18 cellular contexts compared by ENCODE assay signal in the genomic region with DNA sequence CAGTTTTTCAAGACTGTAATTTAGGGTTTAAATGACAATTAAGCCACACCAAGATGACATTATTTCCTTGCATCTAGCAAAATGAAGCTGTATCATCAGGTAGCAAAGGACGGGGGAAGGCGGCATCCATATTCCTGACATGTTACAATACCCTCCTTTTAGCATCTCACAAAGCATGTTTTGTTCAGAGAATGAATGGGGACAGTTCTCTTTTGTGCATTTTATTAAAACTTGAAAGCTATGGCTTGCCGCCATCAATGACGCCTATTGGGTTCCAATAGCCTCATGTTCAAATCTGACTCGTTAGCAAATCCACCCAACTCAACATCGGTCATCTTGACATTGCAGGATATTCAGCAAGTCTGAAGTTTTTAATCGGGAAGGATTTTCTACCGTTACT. TPM values are rescaled to one million over a fixed set of nuclear protein-coding genes. Genes with fewer than 3 reads are reported as not detected.
DNase-seq lines count a peak whose midpoint lies in the region; ATAC-seq, FAIRE-seq and TF ChIP-seq lines count a peak whose summit lies in the region.
"Had no signal": no experiment of that assay in that cellular context is flagged by ENCODE, and none has a peak within 500 bp of the region (broad histone marks: within the 10 kb centered on the region; RNA-seq: fewer than 3 reads in every experiment).

No MANE protein-coding gene starts in this region.

- no peaks in the 10 kb centered on the region for H3K9me3 Mint-ChIP-seq in activated naive CD4-positive, alpha-beta T cell treated with anti-CD3 and anti-CD28 coated beads, Interleukin-2, amount 50 U/mL, for 24 hours
- no peaks in the 10 kb centered on the region for H3K9me3 Mint-ChIP-seq in activated naive CD4-positive, alpha-beta T cell treated with anti-CD3 and anti-CD28 coated beads, Interleukin-2, amount 50 U/mL, for 72 hours
- H3K9me3 Mint-ChIP-seq in neural crest cell, result peaks cover 4% of the 10 kb centered on the region
- peaks cover 6% of the 10 kb centered on the region for H3K9me3 Mint-ChIP-seq in glutamatergic neuron (ENCODE audit: unreplicated experiment)

- no peak for ATAC-seq in activated naive CD4-positive, alpha-beta T cell treated with anti-CD3 and anti-CD28 coated beads, Interleukin-2, amount 50 U/mL, for 72 hours
- ATAC-seq: GM12878 had no signal

- peak; percentile 34 for FAIRE-seq in frontal cortex (lab: Jason Lieb, UNC)
- FAIRE-seq: GM12878 had no signal

- TF ChIP-seq POLR2A in uterus (IDR thresholded peaks at IDR 0.05), result no peak

- H3K4me3 ChIP-seq in uterus, result no peak overlapping the region
- H3K4me3 ChIP-seq: adrenal gland, GM12878, MG63 had no signal

- peaks cover 0 to 7% of the 10 kb centered on the region in 2 donors for H3K4me1 ChIP-seq in uterus
- H3K4me1 ChIP-seq: BE2C had no signal

- no peak for TF ChIP-seq CTCF in neural crest cell (conservative IDR thresholded peaks at IDR 0.05)
- TF ChIP-seq CTCF in uterus (IDR thresholded peaks at IDR 0.05), result no peak
- TF ChIP-seq CTCF in glutamatergic neuron (IDR thresholded peaks at IDR 0.05; ENCODE audit: partially characterized antibody, unreplicated experiment), result no peak

- DNase-seq in activated naive CD4-positive, alpha-beta T cell treated with anti-CD3 and anti-CD28 coated beads, Interleukin-2, amount 50 U/mL, for 72 hours (ENCODE audit: low spot score in 2 of 2), result no peak
- DNase-seq in frontal cortex (ENCODE audit: low spot score in 2 of 2) (peak in 1 of 2 donors; percentile 42), neural crest cell (ENCODE audit: low read depth, low spot score) (no peak), uterus (no peak), glutamatergic neuron (no peak), NCI-H1105 treated with DMSO at 0.1 percent for 48 hours (lab: John Stamatoyannopoulos, UW) (no peak)
- no peak for DNase-seq in stimulated activated CD4-positive, alpha-beta T cell treated with anti-CD3 and anti-CD28 coated beads, Interleukin-15, amount 100 ng/mL, for 24 hours
- DNase-seq: activated CD4-positive, CD25-positive, alpha-beta regulatory T cell treated with anti-CD3 and anti-CD28 coated beads, Interleukin-2, amount 50 U/mL, for 72 hours; adrenal gland; BE2C; GF-D8; MG63; NCI-H1694; RPMI8226; stimulated activated CD4-positive, alpha-beta T cell treated with anti-CD3 and anti-CD28 coated beads, Interleukin-4, amount 100 ng/mL, for 1 hour had no signal

- intact Hi-C loops in uterus (cut with DNase I; ENCODE audit: low total_unique reads), result no loop called here

- H3K9me3 ChIP-seq in uterus, result no peaks in the 10 kb centered on the region
- H3K9me3 ChIP-seq: adrenal gland, BE2C, MG63 had no signal

- peak overlapping the region; percentile 76 to 85 for H3K27ac ChIP-seq in uterus
- H3K27ac ChIP-seq: 22Rv1, adrenal gland had no signal

- no peaks in the 10 kb centered on the region for H3K36me3 ChIP-seq in uterus
- H3K36me3 ChIP-seq: BE2C had no signal

- peaks cover 28% of the 10 kb centered on the region for H3K36me3 Mint-ChIP-seq in activated naive CD4-positive, alpha-beta T cell treated with anti-CD3 and anti-CD28 coated beads, Interleukin-2, amount 50 U/mL, for 24 hours
- peaks cover 21 to 50% of the 10 kb centered on the region in 2 donors for H3K36me3 Mint-ChIP-seq in activated naive CD4-positive, alpha-beta T cell treated with anti-CD3 and anti-CD28 coated beads, Interleukin-2, amount 50 U/mL, for 72 hours
- H3K36me3 Mint-ChIP-seq in neural crest cell (ENCODE audit: low read depth) (peaks cover 27% of the 10 kb centered on the region), glutamatergic neuron (ENCODE audit: unreplicated experiment) (peaks cover 33% of the 10 kb centered on the region)

- H3K4me1 Mint-ChIP-seq in activated naive CD4-positive, alpha-beta T cell treated with anti-CD3 and anti-CD28 coated beads, Interleukin-2, amount 50 U/mL, for 24 hours, result peaks cover 24% of the 10 kb centered on the region
- H3K4me1 Mint-ChIP-seq in neural crest cell (peaks cover 57% of the 10 kb centered on the region), glutamatergic neuron (ENCODE audit: low read depth, unreplicated experiment) (peaks cover 8% of the 10 kb centered on the region)

- H3K27ac Mint-ChIP-seq in activated naive CD4-positive, alpha-beta T cell treated with anti-CD3 and anti-CD28 coated beads, Interleukin-2, amount 50 U/mL, for 24 hours, result peak overlapping the region; percentile 46
- H3K27ac Mint-ChIP-seq in activated naive CD4-positive, alpha-beta T cell treated with anti-CD3 and anti-CD28 coated beads, Interleukin-2, amount 50 U/mL, for 72 hours, result no peak overlapping the region
- peak overlapping the region; percentile 39 for H3K27ac Mint-ChIP-seq in neural crest cell (ENCODE audit: unreplicated experiment)
- H3K27ac Mint-ChIP-seq in glutamatergic neuron (ENCODE audit: unreplicated experiment), result no peak overlapping the region

- no peak overlapping the region for H3K4me3 Mint-ChIP-seq in activated naive CD4-positive, alpha-beta T cell treated with anti-CD3 and anti-CD28 coated beads, Interleukin-2, amount 50 U/mL, for 24 hours
- H3K4me3 Mint-ChIP-seq in neural crest cell (peak overlapping the region; percentile 17), glutamatergic neuron (ENCODE audit: unreplicated experiment) (no peak overlapping the region)

- H3K27me3 ChIP-seq in uterus, result no peaks in the 10 kb centered on the region
- H3K27me3 ChIP-seq: adrenal gland, BE2C, MG63 had no signal

- no peaks in the 10 kb centered on the region for H3K27me3 Mint-ChIP-seq in activated naive CD4-positive, alpha-beta T cell treated with anti-CD3 and anti-CD28 coated beads, Interleukin-2, amount 50 U/mL, for 24 hours
- H3K27me3 Mint-ChIP-seq in neural crest cell (ENCODE audit: low read depth) (no peaks in the 10 kb centered on the region), glutamatergic neuron (ENCODE audit: unreplicated experiment) (no peaks in the 10 kb centered on the region)

RNA-seq across cellular contexts. Expression of gene LITAF, which starts 39.2 kb away (rescaled TPM):
- 100 to 1,000 TPM in 1 of 2 donors, 10 to 100 TPM in 1; 91.0 to 112 TPM for total RNA-seq in activated naive CD4-positive, alpha-beta T cell treated with anti-CD3 and anti-CD28 coated beads, Interleukin-2, amount 50 U/mL, for 72 hours
- total RNA-seq in frontal cortex, result 8.2 TPM
- total RNA-seq in neural crest cell, result 62.9 and 69.7 TPM in 2 replicates
- total RNA-seq in uterus, result 100 to 1,000 TPM in 1 of 4 donors, 10 to 100 TPM in 3; 46.9 to 163 (median 73.2) TPM
- 29.2 TPM for total RNA-seq in glutamatergic neuron (ENCODE audit: unreplicated experiment)

Comparison
In these comparisons a context has a peak if more than half of its experiments do, and no peak if none do; other contexts are left out.
1. H3K27ac Mint-ChIP-seq: peak in activated naive CD4-positive, alpha-beta T cell treated with anti-CD3 and anti-CD28 coated beads, Interleukin-2, amount 50 U/mL, for 24 hours (single experiment) and neural crest cell (single experiment); none in activated naive CD4-positive, alpha-beta T cell treated with anti-CD3 and anti-CD28 coated beads, Interleukin-2, amount 50 U/mL, for 72 hours (0 of 2) and glutamatergic neuron (single experiment).